8 cellular contexts compared by ENCODE assay signal in genomic region chr5:168578006-168578405, GRCh38. TPM values are rescaled to one million over a fixed set of nuclear protein-coding genes. Genes with fewer than 3 reads are reported as not detected.
A peak's percentile ranks its signal among the peaks of the same experiment; 100 is the strongest.
DNase-seq lines count a peak whose midpoint lies in the region; ATAC-seq and TF ChIP-seq lines count a peak whose summit lies in the region.

No MANE protein-coding gene starts in this region.

- H3K36me3 Mint-ChIP-seq in activated naive CD8-positive, alpha-beta T cell = peaks cover 5% of the 10 kb centered on the region

- H3K27me3 Mint-ChIP-seq in activated naive CD8-positive, alpha-beta T cell = no peaks in the 10 kb centered on the region

- H3K36me3 ChIP-seq in left ventricle myocardium inferior = no peaks in the 10 kb centered on the region
- H3K36me3 ChIP-seq in kidney epithelial cell (ENCODE audit: control insufficient read depth, insufficient read depth, low read length) = no peaks in the 10 kb centered on the region
- H3K36me3 ChIP-seq in testis (ENCODE audit: low read depth, missing control alignments) = no peaks in the 10 kb centered on the region

- 7 to 15% methylated on average over 3 of the region's 3 CpGs for WGBS in testis, 2 donors

- TF ChIP-seq CTCF in left ventricle myocardium inferior (IDR thresholded peaks at IDR 0.05; ENCODE audit: borderline replicate concordance) (no peak), kidney epithelial cell (IDR thresholded peaks at IDR 0.05; ENCODE audit: insufficient read depth, low read length, poor library complexity, severe bottlenecking) (no peak), testis (IDR thresholded peaks at IDR 0.05) (no peak)

- H3K27me3 ChIP-seq in left ventricle myocardium inferior (ENCODE audit: low read depth) (no peaks in the 10 kb centered on the region), kidney epithelial cell (ENCODE audit: control insufficient read depth, insufficient read depth, low read length) (no peaks in the 10 kb centered on the region), testis (no peaks in the 10 kb centered on the region)

- H3K9me3 ChIP-seq in left ventricle myocardium inferior (replicated peaks) (no peaks in the 10 kb centered on the region), testis (no peaks in the 10 kb centered on the region)

- H3K9me3 Mint-ChIP-seq in activated naive CD8-positive, alpha-beta T cell (ENCODE audit: low read depth) = no peaks in the 10 kb centered on the region

- H3K27ac ChIP-seq in left ventricle myocardium inferior (replicated peaks) = peak overlapping the region; percentile 97
- peak overlapping the region; percentile 92 to 97 for H3K27ac ChIP-seq in testis

- ATAC-seq in Right ventricle myocardium superior (ENCODE audit: poor library complexity) = no peak
- no peak for ATAC-seq in HG03354 (IDR thresholded peaks at IDR 0.05; ENCODE audit: poor library complexity, severe bottlenecking, unreplicated experiment)
- ATAC-seq in HG03432 (IDR thresholded peaks at IDR 0.05; ENCODE audit: unreplicated experiment) = no peak

- H3K4me3 ChIP-seq in left ventricle myocardium inferior (peak overlapping the region; percentile 97), kidney epithelial cell (ENCODE audit: low read depth, low read length) (peak overlapping the region; percentile 95), testis (peak overlapping the region; percentile 89 to 90)

- H3K4me1 ChIP-seq in left ventricle myocardium inferior (peaks cover 57% of the 10 kb centered on the region), testis (peaks cover 22% of the 10 kb centered on the region)

- H3K4me1 Mint-ChIP-seq in activated naive CD8-positive, alpha-beta T cell (ENCODE audit: low read depth) = peaks cover 37% of the 10 kb centered on the region

- intact Hi-C loops in left ventricle myocardium inferior (cut with micrococcal nuclease) (loop anchor here (10.0 kb wide), 1 partner anchor 83 kb away; no protein-coding TSS in a partner anchor), Right ventricle myocardium superior (cut with DNase I) (no loop called here), testis (cut with DNase I; ENCODE audit: low total_unique reads) (no loop called here)

- H3K4me3 Mint-ChIP-seq in activated naive CD8-positive, alpha-beta T cell = peak overlapping the region; percentile 98

- DNase-seq in left ventricle myocardium inferior = no peak
- no peak for DNase-seq in Right ventricle myocardium superior
- DNase-seq in kidney epithelial cell (ENCODE audit: low read depth) = no peak
- DNase-seq in testis = no peak
- DNase-seq in NCI-H1048 (lab: John Stamatoyannopoulos, UW) = no peak

- no peak for TF ChIP-seq POLR2A in testis (IDR thresholded peaks at IDR 0.05)

- peak overlapping the region; percentile 90 for H3K27ac Mint-ChIP-seq in activated naive CD8-positive, alpha-beta T cell

RNA-seq across cellular contexts. Expression of gene PANK3, which starts 1.2 kb away (rescaled TPM):
- total RNA-seq in left ventricle myocardium inferior (26.3 TPM), Right ventricle myocardium superior (26.1 TPM), kidney epithelial cell (71.4 and 72.0 TPM in 2 replicates), testis (10 to 100 TPM; 44.9 to 50.0 TPM)
- polyA plus RNA-seq in testis (ENCODE audit: insufficient read depth, low read depth, low replicate concordance) = 25.2 TPM

RNA-seq across cellular contexts. Expression of gene FBLL1, which starts 48.9 kb away (rescaled TPM):
- not detected for total RNA-seq in left ventricle myocardium inferior
- total RNA-seq in Right ventricle myocardium superior = not detected
- 0.84 and 1.0 TPM in 2 replicates for total RNA-seq in kidney epithelial cell
- 10 to 100 TPM in 1 of 2 donors, 1 to 10 TPM in 1; 6.4 to 11.5 TPM for total RNA-seq in testis
- 12.4 TPM for polyA plus RNA-seq in testis (ENCODE audit: insufficient read depth, low read depth, low replicate concordance)
